ENCODE assay signal across 10 cellular contexts in the genomic region with DNA sequence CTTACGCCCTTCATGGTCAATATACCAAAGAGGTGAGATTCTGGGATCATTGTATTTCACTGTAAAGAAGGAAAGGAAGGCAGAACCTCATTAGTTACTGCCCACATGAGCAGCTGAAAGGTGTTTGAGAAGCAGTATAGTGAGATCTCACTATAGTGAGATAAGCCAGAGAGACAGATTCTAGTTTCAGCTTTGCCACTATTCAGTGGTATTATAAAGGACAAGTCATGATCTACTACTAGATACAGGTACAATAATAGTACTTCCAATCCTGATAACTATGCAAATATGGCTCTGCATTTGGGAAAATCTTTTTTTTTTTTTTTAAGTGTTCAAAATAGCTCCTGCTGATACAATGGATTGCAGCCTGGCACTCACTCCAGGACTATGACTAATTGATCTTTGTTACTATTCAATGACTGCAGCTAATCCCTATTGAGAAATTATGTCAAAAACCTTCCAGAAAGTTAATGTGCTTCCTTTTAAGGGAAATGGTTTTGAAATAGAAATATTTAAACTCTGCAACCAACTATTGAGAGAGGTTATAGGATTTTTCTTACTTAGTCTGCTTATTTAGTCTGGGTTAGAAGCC. TPM values are rescaled to one million over a fixed set of nuclear protein-coding genes. Genes with fewer than 3 reads are reported as not detected.
DNase-seq lines count a peak whose midpoint lies in the region; ATAC-seq and TF ChIP-seq lines count a peak whose summit lies in the region.
"Had no signal": no experiment of that assay in that cellular context is flagged by ENCODE, and none has a peak within 500 bp of the region (broad histone marks: within the 10 kb centered on the region; RNA-seq: fewer than 3 reads in every experiment).

No MANE protein-coding gene starts in this region.

- TF ChIP-seq POLR2A in breast epithelium (IDR thresholded peaks at IDR 0.05) = no peak

- no peaks in the 10 kb centered on the region for H3K9me3 Mint-ChIP-seq in MCF 10A (ENCODE audit: unreplicated experiment)

- peak overlapping the region; percentile 27 for H3K27ac Mint-ChIP-seq in MCF 10A (ENCODE audit: low read depth, unreplicated experiment)

- CTCF ChIA-PET in MCF 10A (lab: Yijun Ruan, JAX) = interaction anchor here (0.9 to 1.3 kb wide), 5 partner anchors 30 to 97 kb away, joined by 3 to 5 read pairs (median 3); no protein-coding TSS in a partner anchor

- peaks cover 34% of the 10 kb centered on the region for H3K36me3 Mint-ChIP-seq in MCF 10A (ENCODE audit: insufficient read depth, unreplicated experiment)

- no peaks in the 10 kb centered on the region for H3K9me3 ChIP-seq in breast epithelium
- H3K9me3 ChIP-seq in fibroblast of lung (ENCODE audit: control insufficient read depth, insufficient read depth, low read depth, low read length) = no peaks in the 10 kb centered on the region
- H3K9me3 ChIP-seq in aorta (ENCODE audit: control insufficient read depth, low read length) = no peaks in the 10 kb centered on the region
- H3K9me3 ChIP-seq: A549 had no signal

- no peak overlapping the region for H3K4me3 ChIP-seq in breast epithelium
- no peak overlapping the region for H3K4me3 ChIP-seq in fibroblast of lung (replicated peaks in 1 of 4; ENCODE audit: control extremely low read depth in 1 of 4, insufficient read depth in 1 of 4, low read depth in 3 of 4, low read length in 4 of 4)
- no peak overlapping the region for H3K4me3 ChIP-seq in aorta (ENCODE audit: low read length in 2 of 2)
- H3K4me3 ChIP-seq: A549 had no signal

- POLR2A ChIA-PET in MCF 10A (lab: Yijun Ruan, JAX) = interaction anchor here (1.2 to 2.2 kb wide), 6 partner anchors 8 to 146 kb away, joined by 3 to 12 read pairs (median 4); partner anchors contain the start of gene ALG9

- H3K27me3 ChIP-seq in breast epithelium (no peaks in the 10 kb centered on the region), fibroblast of lung (ENCODE audit: control insufficient read depth, insufficient read depth, low read length) (no peaks in the 10 kb centered on the region), aorta (ENCODE audit: control insufficient read depth in 1 of 2, insufficient read depth in 2 of 2, low read length in 1 of 2) (no peaks in the 10 kb centered on the region)

- TF ChIP-seq CTCF in MCF 10A (IDR thresholded peaks at IDR 0.05; ENCODE audit: unreplicated experiment) (no peak), breast epithelium (IDR thresholded peaks at IDR 0.05) (no peak), fibroblast of lung (conservative IDR thresholded peaks at IDR 0.05 in 1 of 2, IDR thresholded peaks at IDR 0.05 in 1 of 2; ENCODE audit: low read depth in 1 of 2, low read length in 2 of 2) (no peak)

- BruUV-seq in MCF 10A (replicated peaks; lab: Mats Ljungman, UMichigan) = no TSS peak

- ATAC-seq in HG03457 (IDR thresholded peaks at IDR 0.05; ENCODE audit: unreplicated experiment) (peak; percentile 28), aorta (ENCODE audit: low FRiP score) (peak; percentile 41)
- ATAC-seq: A549 had no signal

- no peaks in the 10 kb centered on the region for H3K79me2 ChIP-seq in fibroblast of lung (ENCODE audit: control insufficient read depth, insufficient read depth, low read length)

- peak; percentile 76 for DNase-seq in MCF 10A (ENCODE audit: unreplicated experiment)
- no peak for DNase-seq in breast epithelium (ENCODE audit: low spot score in 2 of 2)
- peak; percentile 50 to 66 for DNase-seq in fibroblast of lung (ENCODE audit: low read depth in 2 of 2)
- DNase-seq in aorta = no peak
- DNase-seq in activated CD8-positive, alpha-beta memory T cell treated with anti-CD3 and anti-CD28 coated beads, Interleukin-2, amount 50 U/mL, for 48 hours = no peak
- no peak for DNase-seq in stimulated activated CD4-positive, alpha-beta T cell treated with anti-CD3 and anti-CD28 coated beads, Interleukin-4, amount 100 ng/mL, for 1 hour
- DNase-seq in nucleus accumbens (lab: John Stamatoyannopoulos, UW) = no peak
- DNase-seq: OCI-M1 had no signal

- peaks cover 15% of the 10 kb centered on the region for H3K4me1 Mint-ChIP-seq in MCF 10A (ENCODE audit: insufficient read depth, unreplicated experiment)

- H3K27ac ChIP-seq in breast epithelium = peak overlapping the region in 1 of 2 donors; percentile 63
- no peak overlapping the region for H3K27ac ChIP-seq in fibroblast of lung (ENCODE audit: insufficient read depth, low read length)
- H3K27ac ChIP-seq in aorta (ENCODE audit: low read depth in 1 of 2, low read length in 2 of 2) = peak overlapping the region; percentile 29 to 66
- H3K27ac ChIP-seq: A549 had no signal

- H2AFZ ChIP-seq in fibroblast of lung (ENCODE audit: low read length) = no peak overlapping the region

- H3K27me3 Mint-ChIP-seq in MCF 10A (ENCODE audit: insufficient read depth, unreplicated experiment) = no peaks in the 10 kb centered on the region

- H3K4me1 ChIP-seq in breast epithelium (no peaks in the 10 kb centered on the region), fibroblast of lung (ENCODE audit: control insufficient read depth, extremely low read depth, insufficient read depth, low read length) (peaks cover 4% of the 10 kb centered on the region), aorta (ENCODE audit: control insufficient read depth in 1 of 2, insufficient read depth in 2 of 2, low read length in 2 of 2) (no peaks in the 10 kb centered on the region)

- WGBS in aorta, 2 donors = 80 to 81% methylated on average over 1 of the region's 1 CpG

- no peaks in the 10 kb centered on the region for H4K20me1 ChIP-seq in fibroblast of lung (ENCODE audit: control insufficient read depth, extremely low read depth, insufficient read depth, low read length)

- H3K4me2 ChIP-seq in fibroblast of lung (ENCODE audit: extremely low read depth, insufficient read depth, low read length) = no peak overlapping the region
- H3K4me2 ChIP-seq: A549 had no signal

- intact Hi-C loops in MCF 10A (cut with micrococcal nuclease) = no loop called here
- intact Hi-C loops in breast epithelium (cut with DNase I; ENCODE audit: low total_unique reads) = no loop called here
- intact Hi-C loops in aorta (cut with DNase I) = no loop called here

- peaks cover 9% of the 10 kb centered on the region for H3K36me3 ChIP-seq in breast epithelium
- peaks cover 2% of the 10 kb centered on the region for H3K36me3 ChIP-seq in fibroblast of lung (ENCODE audit: control insufficient read depth, insufficient read depth, low read length)
- H3K36me3 ChIP-seq in aorta (ENCODE audit: control insufficient read depth in 1 of 2, insufficient read depth in 2 of 2, low read length in 1 of 2) = peaks cover 0 to 7% of the 10 kb centered on the region in 2 donors

- H3K9ac ChIP-seq in fibroblast of lung (ENCODE audit: insufficient read depth, low read length) = no peak overlapping the region

- H3K4me3 Mint-ChIP-seq in MCF 10A (ENCODE audit: unreplicated experiment) = no peak overlapping the region

RNA-seq across cellular contexts. Expression of gene DLAT, which starts 8.3 kb away (rescaled TPM):
- 43.3 and 46.7 TPM in 2 replicates for total RNA-seq in MCF 10A (2022)
- 10 to 100 TPM; 26.9 to 30.9 (median 27.5) TPM for total RNA-seq in breast epithelium
- total RNA-seq in fibroblast of lung = 26.2 and 33.9 TPM in 2 replicates
- polyA plus RNA-seq in fibroblast of lung = 37.8 and 48.8 TPM in 2 replicates
- 24.8 and 30.7 TPM in 2 replicates for polyA plus RNA-seq in fibroblast of lung (2012)
- 6.4 and 9.6 TPM in 2 replicates for polyA minus RNA-seq in fibroblast of lung (ENCODE audit: low replicate concordance)
- 10 to 100 TPM; 20.7 to 20.8 TPM for total RNA-seq in aorta
- 10 to 100 TPM; 11.9 to 12.8 TPM for polyA plus RNA-seq in aorta

RNA-seq across cellular contexts. Expression of gene PIH1D2, which starts 57.0 kb away (rescaled TPM):
- total RNA-seq in MCF 10A (2022) (2.0 and 2.1 TPM in 2 replicates), breast epithelium (1 to 10 TPM; 1.3 to 5.4 (median 3.3) TPM), fibroblast of lung (1.5 TPM in 2 replicates), aorta (1 to 10 TPM in 1 of 2 donors, under 1 TPM in 1; 0.49 to 1.4 TPM)
- polyA plus RNA-seq in fibroblast of lung (1.7 and 1.9 TPM in 2 replicates), aorta (10 to 100 TPM in 1 of 2 donors, 1 to 10 TPM in 1; 1.0 to 10.3 TPM)
- polyA plus RNA-seq in fibroblast of lung (2012) = 1.3 and 1.7 TPM in 2 replicates
- not detected in 2 replicates for polyA minus RNA-seq in fibroblast of lung (ENCODE audit: low replicate concordance)

RNA-seq across cellular contexts. Expression of gene NKAPD1, which starts 57.2 kb away (rescaled TPM):
- total RNA-seq in MCF 10A (2022) (25.1 and 27.5 TPM in 2 replicates), breast epithelium (10 to 100 TPM; 13.1 to 16.1 (median 14.7) TPM), fibroblast of lung (25.8 and 26.2 TPM in 2 replicates), aorta (10 to 100 TPM; 14.7 to 16.3 TPM)
- polyA plus RNA-seq in fibroblast of lung (24.1 and 27.5 TPM in 2 replicates), aorta (10 to 100 TPM; 14.4 to 19.7 TPM)
- 15.5 and 20.0 TPM in 2 replicates for polyA plus RNA-seq in fibroblast of lung (2012)
- 1.8 and 3.0 TPM in 2 replicates for polyA minus RNA-seq in fibroblast of lung (ENCODE audit: low replicate concordance)

Comparison
In these comparisons a context has a peak if more than half of its experiments do, and no peak if none do; other contexts are left out.
1. DNase-seq: peak in MCF 10A (single experiment) and fibroblast of lung (2 of 2); none in breast epithelium (0 of 2), aorta (0 of 2), activated CD8-positive, alpha-beta memory T cell treated with anti-CD3 and anti-CD28 coated beads, Interleukin-2, amount 50 U/mL, for 48 hours (single experiment), stimulated activated CD4-positive, alpha-beta T cell treated with anti-CD3 and anti-CD28 coated beads, Interleukin-4, amount 100 ng/mL, for 1 hour (single experiment) and nucleus accumbens (0 of 56).